Comparison of ENCODE assay signal across 22 cellular contexts in genomic region chr1:198873696-198874230, GRCh38.
"Had no signal": no experiment of that assay in that cellular context is flagged by ENCODE, and none has a peak within 500 bp of the region (broad histone marks: within the 10 kb centered on the region; RNA-seq: fewer than 3 reads in every experiment).

No MANE protein-coding gene starts in this region.

- H3K4me1 ChIP-seq: gastrocnemius medialis, sigmoid colon, upper lobe of right lung had no signal

- H3K27ac Mint-ChIP-seq: activated naive CD4-positive, alpha-beta T cell treated with anti-CD3 and anti-CD28 coated beads for 36 hours; dendritic cell treated with granulocyte-macrophage colony-stimulating factor and Interleukin-4, amounts not matched to agents 40 ng/mL and 50 ng/mL, for 4 days; nephron; stimulated activated naive B cell treated with anti-CD40 and anti-IgM and Interleukin-4, amounts not matched to agents 10 μg/mL and 1 μg/mL and 100 μg/mL, for 72 hours had no signal

- H3K27ac ChIP-seq: gastrocnemius medialis, sigmoid colon, spleen, thoracic aorta, upper lobe of right lung had no signal

- DNase-seq: activated CD4-positive, alpha-beta T cell treated with anti-CD3 and anti-CD28 coated beads, Interleukin-2, amount 50 U/mL, for 1 hour; activated CD4-positive, CD25-positive, alpha-beta regulatory T cell treated with anti-CD3 and anti-CD28 coated beads, Interleukin-2, amount 50 U/mL, for 72 hours; activated CD8-positive, alpha-beta memory T cell treated with anti-CD3 and anti-CD28 coated beads, Interleukin-2, amount 50 U/mL, for 4 hours; activated naive CD4-positive, alpha-beta T cell treated with anti-CD3 and anti-CD28 coated beads for 36 hours; activated T-cell treated with anti-CD3 and anti-CD28 coated beads, Interleukin-2, amount 50 U/mL, for 4 hours; aorta; cerebellar nuclear complex; effector CD8-positive, alpha-beta T cell; gastrocnemius medialis; head of caudate nucleus; midbrain; nucleus accumbens; posterior cingulate gyrus; sigmoid colon; spleen; stimulated activated naive B cell treated with anti-CD40 and anti-IgM and Interleukin-4, amounts not matched to agents 10 μg/mL and 1 μg/mL and 100 μg/mL, for 72 hours; upper lobe of right lung had no signal

- H3K9me3 Mint-ChIP-seq: activated T-cell treated with anti-CD3 and anti-CD28 coated beads, Interleukin-2, amount 50 U/mL, for 4 hours had no signal

- H3K27me3 Mint-ChIP-seq: dendritic cell treated with granulocyte-macrophage colony-stimulating factor and Interleukin-4, amounts not matched to agents 40 ng/mL and 50 ng/mL, for 4 days; stimulated activated naive B cell treated with anti-CD40 and anti-IgM and Interleukin-4, amounts not matched to agents 10 μg/mL and 1 μg/mL and 100 μg/mL, for 72 hours had no signal

- H3K9me3 ChIP-seq: gastrocnemius medialis, sigmoid colon, thoracic aorta, upper lobe of right lung had no signal

- H3K27me3 ChIP-seq: gastrocnemius medialis, sigmoid colon, spleen, upper lobe of right lung had no signal

- H3K4me3 Mint-ChIP-seq: activated naive CD4-positive, alpha-beta T cell treated with anti-CD3 and anti-CD28 coated beads for 36 hours; activated T-cell treated with anti-CD3 and anti-CD28 coated beads, Interleukin-2, amount 50 U/mL, for 4 hours; dendritic cell treated with granulocyte-macrophage colony-stimulating factor and Interleukin-4, amounts not matched to agents 40 ng/mL and 50 ng/mL, for 4 days; nephron; stimulated activated naive B cell treated with anti-CD40 and anti-IgM and Interleukin-4, amounts not matched to agents 10 μg/mL and 1 μg/mL and 100 μg/mL, for 72 hours had no signal

- ATAC-seq: activated T-cell treated with anti-CD3 and anti-CD28 coated beads, Interleukin-2, amount 50 U/mL, for 4 hours; esophagus mucosa; gastrocnemius medialis; stimulated activated naive B cell treated with anti-CD40 and anti-IgM and Interleukin-4, amounts not matched to agents 10 μg/mL and 1 μg/mL and 100 μg/mL, for 72 hours; upper lobe of right lung had no signal

- H3K36me3 ChIP-seq: gastrocnemius medialis, sigmoid colon, thoracic aorta, upper lobe of right lung had no signal

- H3K4me3 ChIP-seq: gastrocnemius medialis, lung, sigmoid colon, spleen, thoracic aorta, upper lobe of right lung had no signal
